Comparison of ENCODE assay signal across 13 cellular contexts in the genomic region with DNA sequence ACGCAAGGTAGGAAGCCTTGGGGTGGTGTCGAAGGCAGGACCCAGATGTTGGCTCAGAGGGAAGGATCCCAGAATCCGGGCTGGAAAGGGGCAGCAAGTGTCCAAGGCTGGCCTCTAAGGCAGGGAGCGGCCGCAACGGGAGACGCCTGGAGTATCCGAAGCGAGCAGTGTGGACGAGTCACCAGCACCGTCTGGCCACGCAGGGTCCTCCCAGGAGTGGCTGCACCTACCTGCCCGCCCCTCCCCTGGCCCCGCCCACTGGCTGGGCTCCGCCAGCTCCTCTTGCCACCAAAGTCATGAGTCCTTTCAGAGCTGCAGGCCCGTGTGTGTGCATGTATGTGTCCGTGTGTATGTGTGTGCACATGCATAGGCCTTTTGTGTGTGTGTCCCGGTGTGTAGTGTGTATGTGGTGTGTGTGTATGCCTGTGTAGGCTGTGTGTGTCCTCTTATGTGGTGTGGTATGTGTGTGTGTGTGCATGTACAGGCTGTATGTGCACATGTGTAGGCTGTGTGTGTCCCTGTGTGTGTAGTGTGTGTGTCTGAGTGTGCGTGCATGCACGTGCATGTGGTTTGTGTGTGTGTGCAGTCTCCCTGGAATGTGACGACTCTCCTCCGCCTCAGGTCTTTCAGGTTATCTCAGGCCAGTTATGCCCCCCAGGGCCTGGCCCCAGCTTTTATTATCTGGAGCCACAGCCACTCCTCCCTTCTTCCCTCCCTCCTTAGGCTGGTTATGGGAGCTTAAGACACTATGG. TPM values are rescaled to one million over a fixed set of nuclear protein-coding genes. Genes with fewer than 3 reads are reported as not detected.
DNase-seq lines count a peak whose midpoint lies in the region; ATAC-seq and TF ChIP-seq lines count a peak whose summit lies in the region.
"Had no signal": no experiment of that assay in that cellular context is flagged by ENCODE, and none has a peak within 500 bp of the region (broad histone marks: within the 10 kb centered on the region; RNA-seq: fewer than 3 reads in every experiment).

A gene (minus strand): TSS at position 193 of the 752 bp plus-strand sequence. CDS start 229 bp downstream, outside the sequence.

- H3K4me2 ChIP-seq in GM23248 (ENCODE audit: unreplicated experiment) = no peak within 1 kb of the TSS

- no peaks in the 10 kb centered on the region for H3K27me3 Mint-ChIP-seq in Caco-2 (ENCODE audit: insufficient read depth, unreplicated experiment)
- peaks cover 12% of the 10 kb centered on the region for H3K27me3 Mint-ChIP-seq in neural crest cell (ENCODE audit: low read depth)
- H3K27me3 Mint-ChIP-seq in activated T-helper 17 cell treated with anti-CD3 and anti-CD28 coated beads, Interleukin-2, amount 50 U/mL, for 72 hours = no peaks in the 10 kb centered on the region
- H3K27me3 Mint-ChIP-seq: activated CD4-positive, alpha-beta memory T cell treated with anti-CD3 and anti-CD28 coated beads, Interleukin-2, amount 10 ng/mL, durations not matched to agents 7 days and 5 days had no signal

- H3K79me2 ChIP-seq in GM23248 (ENCODE audit: insufficient read depth) = no peaks in the 10 kb centered on the region

- CTCF ChIA-PET in Caco-2 (lab: Charles Lee) = interaction anchor here (0.5 to 2.1 kb wide), 4 partner anchors 18 to 452 kb away, joined by 3 to 12 read pairs (median 4); a partner anchor contains a TSS

- no peaks in the 10 kb centered on the region for H3F3A ChIP-seq in GM23248 (ENCODE audit: insufficient read depth)

- H3K27ac Mint-ChIP-seq in Caco-2 (ENCODE audit: unreplicated experiment) (peak within 1 kb of the TSS; percentile 75), neural crest cell (ENCODE audit: unreplicated experiment) (peak within 1 kb of the TSS; percentile 60)
- H3K27ac Mint-ChIP-seq in activated T-helper 17 cell treated with anti-CD3 and anti-CD28 coated beads, Interleukin-2, amount 50 U/mL, for 72 hours = no peak within 1 kb of the TSS
- H3K27ac Mint-ChIP-seq: activated CD4-positive, alpha-beta memory T cell treated with anti-CD3 and anti-CD28 coated beads, Interleukin-2, amount 10 ng/mL, durations not matched to agents 7 days and 5 days had no signal

- H3K4me1 Mint-ChIP-seq in Caco-2 (ENCODE audit: low read depth, unreplicated experiment) = peaks cover 54% of the 10 kb centered on the region
- H3K4me1 Mint-ChIP-seq in neural crest cell = peaks cover 21% of the 10 kb centered on the region
- H3K4me1 Mint-ChIP-seq in activated T-helper 17 cell treated with anti-CD3 and anti-CD28 coated beads, Interleukin-2, amount 50 U/mL, for 72 hours = peaks cover 3% of the 10 kb centered on the region

- H3K36me3 Mint-ChIP-seq in Caco-2 (ENCODE audit: insufficient read depth, unreplicated experiment) = peaks cover 69% of the 10 kb centered on the region
- no peaks in the 10 kb centered on the region for H3K36me3 Mint-ChIP-seq in neural crest cell (ENCODE audit: low read depth)
- H3K36me3 Mint-ChIP-seq in activated T-helper 17 cell treated with anti-CD3 and anti-CD28 coated beads, Interleukin-2, amount 50 U/mL, for 72 hours (ENCODE audit: low read depth) = peaks cover 8% of the 10 kb centered on the region

- H3K27ac ChIP-seq in epithelial cell of prostate (peak within 1 kb of the TSS; percentile 96), GM23248 (no peak within 1 kb of the TSS)
- H3K27ac ChIP-seq: brain microvascular endothelial cell, uterus had no signal

- TF ChIP-seq CTCF in Caco-2 (IDR thresholded peaks at IDR 0.05; ENCODE audit: insufficient read depth in 1 of 2, low read depth in 1 of 2, low read length in 1 of 2, severe bottlenecking in 1 of 2, unreplicated experiment in 1 of 2) = no peak
- no peak for TF ChIP-seq CTCF in neural crest cell (conservative IDR thresholded peaks at IDR 0.05)

- no peaks in the 10 kb centered on the region for H4K20me1 ChIP-seq in GM23248 (ENCODE audit: insufficient read depth)

- H3K36me3 ChIP-seq in Caco-2 (ENCODE audit: control insufficient read depth, insufficient read depth, low read length) (peaks cover 6% of the 10 kb centered on the region), GM23248 (ENCODE audit: low read depth) (no peaks in the 10 kb centered on the region)
- H3K36me3 ChIP-seq: brain microvascular endothelial cell, uterus had no signal

- 27 to 37% methylated on average over 22 of the region's 22 CpGs for WGBS in GM23248 (ENCODE audit: low coverage in 1 of 2, low lambda C conversion rate in 2 of 2, missing lambda C conversion rate in 2 of 2), 2 experiments

- H3K4me3 Mint-ChIP-seq in Caco-2 (ENCODE audit: unreplicated experiment) = peak within 1 kb of the TSS; percentile 76
- peak within 1 kb of the TSS; percentile 36 for H3K4me3 Mint-ChIP-seq in neural crest cell
- H3K4me3 Mint-ChIP-seq in activated T-helper 17 cell treated with anti-CD3 and anti-CD28 coated beads, Interleukin-2, amount 50 U/mL, for 72 hours = no peak within 1 kb of the TSS
- H3K4me3 Mint-ChIP-seq: activated CD4-positive, alpha-beta memory T cell treated with anti-CD3 and anti-CD28 coated beads, Interleukin-2, amount 10 ng/mL, durations not matched to agents 7 days and 5 days had no signal

- intact Hi-C loops in Caco-2 (cut with micrococcal nuclease; ENCODE audit: unreplicated experiment) = loop anchor here (1.0 to 10.0 kb wide), 2 partner anchors 18 to 319 kb away; a partner anchor contains a TSS

- H3K27me3 ChIP-seq in Caco-2 (replicated peaks; ENCODE audit: control insufficient read depth, insufficient read depth, low read length) (no peaks in the 10 kb centered on the region), GM23248 (replicated peaks; ENCODE audit: insufficient read depth) (no peaks in the 10 kb centered on the region)
- H3K27me3 ChIP-seq: brain microvascular endothelial cell, uterus had no signal

- no peak within 1 kb of the TSS for H3K9ac ChIP-seq in GM23248

- POLR2A ChIA-PET in Caco-2 (lab: Charles Lee) = interaction anchor here (0.6 to 3.7 kb wide), 5 partner anchors 18 to 158 kb away, joined by 3 to 52 read pairs (median 4); a partner anchor contains a TSS

- DNase-seq in Caco-2 (peak; percentile 85 to 89), NCI-H2029 treated with DMSO at 0.1 percent for 48 hours (lab: John Stamatoyannopoulos, UW) (peak; percentile 30), epithelial cell of prostate (ENCODE audit: low read depth, low spot score) (no peak), neural crest cell (ENCODE audit: low read depth, low spot score) (no peak), NOMO-1 (lab: John Stamatoyannopoulos, UW; ENCODE audit: unreplicated experiment in 2 of 2) (no peak), GM23248 (no peak), NCI-H1092 (lab: John Stamatoyannopoulos, UW) (no peak)
- DNase-seq: activated CD4-positive, alpha-beta memory T cell treated with anti-CD3 and anti-CD28 coated beads, Interleukin-2, amount 10 ng/mL, durations not matched to agents 7 days and 5 days; brain microvascular endothelial cell; NK-92 treated with Interleukin-12 subunit alpha and Interleukin-12 subunit beta, amount 100 ng/mL, for 24 hours; stimulated activated CD4-positive, alpha-beta T cell treated with anti-CD3 and anti-CD28 coated beads, Interleukin-15, amount 100 ng/mL, for 24 hours; uterus had no signal

- no TSS peak for BruUV-seq in Caco-2 (replicated peaks; lab: Mats Ljungman, UMichigan)

- H3K4me3 ChIP-seq in Caco-2 (ENCODE audit: low read depth, low read length) = peak within 1 kb of the TSS; percentile 78
- no peak within 1 kb of the TSS for H3K4me3 ChIP-seq in GM23248
- H3K4me3 ChIP-seq: uterus had no signal

- ATAC-seq in activated T-helper 17 cell treated with anti-CD3 and anti-CD28 coated beads, Interleukin-2, amount 50 U/mL, for 72 hours (replicated peaks) = no peak

- no peak within 1 kb of the TSS for H2AFZ ChIP-seq in GM23248

- H3K9me3 Mint-ChIP-seq in Caco-2 (ENCODE audit: unreplicated experiment) = no peaks in the 10 kb centered on the region
- H3K9me3 Mint-ChIP-seq in neural crest cell = no peaks in the 10 kb centered on the region
- H3K9me3 Mint-ChIP-seq in activated T-helper 17 cell treated with anti-CD3 and anti-CD28 coated beads, Interleukin-2, amount 50 U/mL, for 72 hours = no peaks in the 10 kb centered on the region
- H3K9me3 Mint-ChIP-seq: activated CD4-positive, alpha-beta memory T cell treated with anti-CD3 and anti-CD28 coated beads, Interleukin-2, amount 10 ng/mL, durations not matched to agents 7 days and 5 days had no signal

- no peaks in the 10 kb centered on the region for H3K9me2 ChIP-seq in GM23248 (ENCODE audit: insufficient read depth)

- H3K4me1 ChIP-seq in Caco-2 (peaks cover 85% of the 10 kb centered on the region), GM23248 (ENCODE audit: insufficient read depth) (peaks cover 8% of the 10 kb centered on the region; the same call in 1 of the 2 replicates)
- H3K4me1 ChIP-seq: uterus had no signal

- in situ Hi-C loops in GM23248 (cut with MboI) = no loop called here

- no peaks in the 10 kb centered on the region for H3K9me3 ChIP-seq in Caco-2
- H3K9me3 ChIP-seq in GM23248 (ENCODE audit: low read depth) = no peaks in the 10 kb centered on the region
- H3K9me3 ChIP-seq: uterus had no signal

RNA-seq across cellular contexts. Expression of the gene that starts here (rescaled TPM):
- total RNA-seq in Caco-2 (2022) = 237 and 271 TPM in 2 replicates
- total RNA-seq in neural crest cell = not detected in 2 replicates
- total RNA-seq in GM23248 (2014; rRNA removed; shearing (Covaris generic)) = not detected in 2 replicates
- polyA plus RNA-seq in GM23248 (2016; fragmentation: Nextera tagmentation; extraction: Ambion mirVana) = not detected in 2 replicates
- not detected for total RNA-seq in activated T-helper 17 cell treated with anti-CD3 and anti-CD28 coated beads, Interleukin-2, amount 50 U/mL, for 72 hours
- total RNA-seq: activated CD4-positive, alpha-beta memory T cell treated with anti-CD3 and anti-CD28 coated beads, Interleukin-2, amount 10 ng/mL, durations not matched to agents 7 days and 5 days had no signal

Comparison
In these comparisons a context has a peak if more than half of its experiments do, and no peak if none do; other contexts are left out.
1. RNA of the gene that starts here (total RNA-seq): 237 to 271 TPM in Caco-2; not detected in activated T-helper 17 cell treated with anti-CD3 and anti-CD28 coated beads, Interleukin-2, amount 50 U/mL, for 72 hours, not detected in neural crest cell and not detected in GM23248; every median in the first group is over 100 times any median in the second.
2. DNase-seq: peak in Caco-2 (2 of 2) and NCI-H2029 treated with DMSO at 0.1 percent for 48 hours (single experiment); none in epithelial cell of prostate (single experiment), neural crest cell (single experiment), NOMO-1 (0 of 2), GM23248 (single experiment) and NCI-H1092 (single experiment).